ENCODE assay signal across 25 cellular contexts in genomic region chr5:158056426-158056825, GRCh38.
DNase-seq lines count a peak whose midpoint lies in the region; ATAC-seq and TF ChIP-seq lines count a peak whose summit lies in the region.
"Had no signal": no experiment of that assay in that cellular context is flagged by ENCODE, and none has a peak within 500 bp of the region (broad histone marks: within the 10 kb centered on the region; RNA-seq: fewer than 3 reads in every experiment).

No MANE protein-coding gene starts in this region.

- ATAC-seq in upper lobe of left lung (ENCODE audit: low FRiP score in 2 of 2) (no peak), HG02852 (IDR thresholded peaks at IDR 0.05; ENCODE audit: unreplicated experiment) (no peak)
- ATAC-seq: A549; naive thymus-derived CD4-positive, alpha-beta T cell had no signal

- TF ChIP-seq EP300 in upper lobe of left lung (IDR thresholded peaks at IDR 0.05): no peak

- POLR2A ChIA-PET in RWPE1 (lab: Yijun Ruan, JAX; ENCODE audit: low non-redundant PET): no interaction called here

- H3K27me3 ChIP-seq in upper lobe of left lung: no peaks in the 10 kb centered on the region
- H3K27me3 ChIP-seq: BE2C, vagina had no signal

- CTCF ChIA-PET in RWPE1 (lab: Yijun Ruan, JAX): interaction anchor here (0.6 kb wide), 1 partner anchor 907 kb away, joined by 3 read pairs; no protein-coding TSS in a partner anchor

- H3K27ac ChIP-seq in RWPE1 (no peak overlapping the region), upper lobe of left lung (no peak overlapping the region)
- H3K27ac ChIP-seq: A549, left ventricle myocardium inferior, thoracic aorta, vagina had no signal

- no peaks in the 10 kb centered on the region for H3K36me3 ChIP-seq in upper lobe of left lung
- H3K36me3 ChIP-seq: BE2C, left ventricle myocardium inferior, thoracic aorta, vagina had no signal

- no peak for TF ChIP-seq CTCF in AG09319 (IDR thresholded peaks at IDR 0.05; ENCODE audit: low read depth, low read length)
- no peak for TF ChIP-seq CTCF in RWPE1 (conservative IDR thresholded peaks at IDR 0.05; ENCODE audit: low read depth)
- no peak for TF ChIP-seq CTCF in fibroblast of villous mesenchyme (IDR thresholded peaks at IDR 0.05; ENCODE audit: insufficient read depth, low read depth, low read length)
- TF ChIP-seq CTCF in upper lobe of left lung (IDR thresholded peaks at IDR 0.05): no peak

- H3K4me3 ChIP-seq in fibroblast of villous mesenchyme (ENCODE audit: low read depth, low read length) (no peak overlapping the region), upper lobe of left lung (no peak overlapping the region)
- H3K4me3 ChIP-seq: A549, left ventricle myocardium inferior, thoracic aorta, vagina had no signal

- H3K9me3 ChIP-seq in upper lobe of left lung: no peaks in the 10 kb centered on the region
- H3K9me3 ChIP-seq: A549, BE2C, left ventricle myocardium inferior, thoracic aorta, vagina had no signal

- DNase-seq in AG09319 (ENCODE audit: extremely low read depth, low read depth): peak; percentile 11
- peak; percentile 49 for DNase-seq in RWPE1 (ENCODE audit: low spot score)
- peak; percentile 91 for DNase-seq in dedifferentiated amniotic fluid mesenchymal stem cell (ENCODE audit: extremely low spot score)
- peak; percentile 17 for DNase-seq in fibroblast of villous mesenchyme (ENCODE audit: low read depth)
- DNase-seq in activated effector memory CD4-positive, alpha-beta T cell treated with anti-CD3 and anti-CD28 coated beads, Interleukin-2, amount 50 U/mL, for 16 hours: no peak
- no peak for DNase-seq in upper lobe of left lung
- DNase-seq in NCI-H524 (lab: John Stamatoyannopoulos, UW): no peak
- DNase-seq: activated CD4-positive, alpha-beta memory T cell treated with anti-CD3 and anti-CD28 coated beads for 36 hours; activated CD4-positive, CD25-positive, alpha-beta regulatory T cell treated with anti-CD3 and anti-CD28 coated beads, Interleukin-2, amount 50 U/mL, for 72 hours; activated CD8-positive, alpha-beta memory T cell treated with anti-CD3 and anti-CD28 coated beads, Interleukin-2, amount 50 U/mL, for 48 hours; activated naive CD4-positive, alpha-beta T cell treated with anti-CD3 and anti-CD28 coated beads, Interleukin-2, amount 50 U/mL, for 16 hours; amygdala; BE2C; central memory CD4-positive, alpha-beta T cell; H7; hypothalamus; immature natural killer cell; left ventricle myocardium inferior; naive thymus-derived CD4-positive, alpha-beta T cell; NCI-H187 treated with DMSO at 0.1 percent for 48 hours; occipital lobe had no signal

- TF ChIP-seq POLR2A in upper lobe of left lung (IDR thresholded peaks at IDR 0.05): no peak

- WGBS in upper lobe of left lung, 2 donors: 54 to 69% methylated on average over 2 of the region's 2 CpGs

- H3K4me1 ChIP-seq in upper lobe of left lung: no peaks in the 10 kb centered on the region
- H3K4me1 ChIP-seq: A549, left ventricle myocardium inferior had no signal

Comparison
In these comparisons a context has a peak if more than half of its experiments do, and no peak if none do; other contexts are left out.
1. DNase-seq: peak in AG09319 (single experiment), RWPE1 (single experiment), dedifferentiated amniotic fluid mesenchymal stem cell (single experiment) and fibroblast of villous mesenchyme (single experiment); none in activated effector memory CD4-positive, alpha-beta T cell treated with anti-CD3 and anti-CD28 coated beads, Interleukin-2, amount 50 U/mL, for 16 hours (single experiment), upper lobe of left lung (0 of 2) and NCI-H524 (0 of 2).